ENCODE assay signal across 1 cellular context in the genomic region with DNA sequence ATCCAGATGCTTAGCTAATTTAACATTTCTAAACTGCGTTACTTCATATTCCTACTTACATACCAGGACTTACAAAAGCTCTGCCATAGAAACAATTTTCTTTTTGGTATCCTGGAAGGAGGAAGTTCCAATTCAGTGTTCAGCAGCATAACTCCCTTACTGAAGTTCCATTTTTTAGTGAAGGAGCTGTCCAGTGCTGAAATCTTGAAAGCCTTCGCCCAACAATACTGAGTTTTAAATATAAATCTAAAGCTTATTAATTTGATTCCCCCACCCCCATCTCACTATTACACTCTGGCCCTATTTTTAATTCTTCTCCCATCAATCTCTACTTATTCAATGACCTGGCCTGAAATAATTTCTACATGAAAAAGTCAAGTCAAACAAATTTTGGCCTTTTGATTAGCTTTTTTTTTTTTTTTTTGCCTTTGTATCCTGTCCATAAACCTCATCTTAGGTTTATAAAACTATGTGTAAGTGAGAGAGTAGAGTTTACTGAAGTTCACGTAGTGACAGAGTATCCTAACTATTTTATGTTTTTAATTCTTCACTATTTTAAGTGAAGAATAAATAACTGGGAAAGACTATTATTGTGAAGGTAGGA.
TF ChIP-seq lines count a peak whose summit lies in the region.

No MANE protein-coding gene starts in this region.

TF ChIP-seq in liver, 16 proteins besides CTCF, POLR2A, EP300 and RAD21 (continued from another document):
- TF ChIP-seq, protein P1, sequence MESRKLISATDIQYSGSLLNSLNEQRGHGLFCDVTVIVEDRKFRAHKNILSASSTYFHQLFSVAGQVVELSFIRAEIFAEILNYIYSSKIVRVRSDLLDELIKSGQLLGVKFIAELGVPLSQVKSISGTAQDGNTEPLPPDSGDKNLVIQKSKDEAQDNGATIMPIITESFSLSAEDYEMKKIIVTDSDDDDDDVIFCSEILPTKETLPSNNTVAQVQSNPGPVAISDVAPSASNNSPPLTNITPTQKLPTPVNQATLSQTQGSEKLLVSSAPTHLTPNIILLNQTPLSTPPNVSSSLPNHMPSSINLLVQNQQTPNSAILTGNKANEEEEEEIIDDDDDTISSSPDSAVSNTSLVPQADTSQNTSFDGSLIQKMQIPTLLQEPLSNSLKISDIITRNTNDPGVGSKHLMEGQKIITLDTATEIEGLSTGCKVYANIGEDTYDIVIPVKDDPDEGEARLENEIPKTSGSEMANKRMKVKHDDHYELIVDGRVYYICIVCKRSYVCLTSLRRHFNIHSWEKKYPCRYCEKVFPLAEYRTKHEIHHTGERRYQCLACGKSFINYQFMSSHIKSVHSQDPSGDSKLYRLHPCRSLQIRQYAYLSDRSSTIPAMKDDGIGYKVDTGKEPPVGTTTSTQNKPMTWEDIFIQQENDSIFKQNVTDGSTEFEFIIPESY (IDR thresholded peaks at IDR 0.05), result no peak
